In the genomic region with DNA sequence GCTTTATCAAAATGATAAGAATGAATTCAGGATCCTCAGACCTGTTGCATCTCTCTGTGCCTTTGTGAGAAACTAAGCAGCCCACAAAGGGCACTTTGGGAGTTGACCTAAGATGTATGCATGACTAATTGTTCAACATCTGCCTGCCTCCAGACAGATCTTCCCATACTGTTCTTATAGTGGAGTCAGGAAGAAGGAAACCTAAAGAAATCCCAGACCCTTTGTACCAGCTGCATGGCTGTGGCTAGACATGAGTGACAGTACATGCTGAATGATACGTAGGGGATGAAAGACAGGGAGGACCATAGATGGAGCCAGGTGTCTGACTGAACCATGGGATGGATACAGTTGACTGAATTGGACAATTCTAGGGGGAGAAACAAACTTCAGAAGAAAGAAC, we compare ENCODE assay signal across 9 cellular contexts.
"Had no signal": no experiment of that assay in that cellular context is flagged by ENCODE, and none has a peak within 500 bp of the region (broad histone marks: within the 10 kb centered on the region; RNA-seq: fewer than 3 reads in every experiment).

No MANE protein-coding gene starts in this region.

- H3K9me3 ChIP-seq: HAP-1 had no signal

- H3K9me3 Mint-ChIP-seq: GM23338, H9, HFFc6 had no signal

- H3K36me3 ChIP-seq: HAP-1 had no signal

- H3K4me3 ChIP-seq: GM23248, GM23338, HAP-1 had no signal

- H3K27ac ChIP-seq: GM23248 had no signal

- H3K4me3 Mint-ChIP-seq: GM23338, H9, HFFc6 had no signal

- H3K4me1 Mint-ChIP-seq: GM23338 had no signal

- ATAC-seq: GM23338, HCT116 had no signal

- H3K27ac Mint-ChIP-seq: GM23338, H9, HFFc6 had no signal

- DNase-seq: GM23248, GOT3, H7, H9, HCEC 1CT, HFFc6 had no signal
